ENCODE assay signal across 3 cellular contexts in the genomic region with DNA sequence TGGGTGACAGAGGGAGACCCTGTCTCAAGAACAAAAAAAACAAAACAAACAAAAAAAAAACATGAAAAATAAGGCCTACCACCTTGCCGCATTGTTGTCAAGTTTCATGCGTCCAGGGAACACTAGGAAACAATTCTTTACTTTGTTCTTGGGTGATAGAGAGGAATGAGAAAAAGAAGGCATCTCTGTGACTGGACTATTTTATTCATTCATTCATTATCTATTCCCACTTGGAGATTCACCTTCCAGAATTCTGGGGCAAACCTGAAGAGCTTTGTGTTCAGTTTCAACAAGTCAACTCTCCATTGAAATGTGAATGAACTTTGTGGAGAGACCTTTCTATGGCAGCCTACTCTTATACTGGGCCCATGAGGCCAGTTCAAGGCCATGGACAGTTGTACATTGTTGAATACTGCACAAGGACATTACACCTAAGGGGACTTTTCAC.
TF ChIP-seq lines count a peak whose summit lies in the region.

No MANE protein-coding gene starts in this region.

TF ChIP-seq in HepG2, 621 proteins besides CTCF, POLR2A, EP300 and RAD21:
- TF ChIP-seq ZNF761 (CRISPR knock-in tag; conservative IDR thresholded peaks at IDR 0.05), result no peak
- 0 out of 2 replicates have a peak, but pooled peaks have one; percentile 35 for TF ChIP-seq ZNF644 (CRISPR knock-in tag; IDR thresholded peaks at IDR 0.05; ENCODE audit: low read depth)

TF ChIP-seq in HCT116, 20 proteins besides CTCF, POLR2A, EP300 and RAD21:
- TF ChIP-seq EGR1 (IDR thresholded peaks at IDR 0.05; ENCODE audit: low read depth), result no peak
- TF ChIP-seq ZNF274 (IDR thresholded peaks at IDR 0.05; ENCODE audit: low read depth, low read length), result no peak
- no peak for TF ChIP-seq TCF7L2 (IDR thresholded peaks at IDR 0.05; ENCODE audit: borderline replicate concordance, extremely low read depth, insufficient read depth, insufficient read length)
- no peak for TF ChIP-seq EZH2 (IDR thresholded peaks at IDR 0.05)
- TF ChIP-seq EZH2phosphoT487 (IDR thresholded peaks at IDR 0.05; ENCODE audit: borderline replicate concordance), result no peak
- no peak for TF ChIP-seq CBX3 (IDR thresholded peaks at IDR 0.05; ENCODE audit: low read depth)
- TF ChIP-seq, protein P1, sequence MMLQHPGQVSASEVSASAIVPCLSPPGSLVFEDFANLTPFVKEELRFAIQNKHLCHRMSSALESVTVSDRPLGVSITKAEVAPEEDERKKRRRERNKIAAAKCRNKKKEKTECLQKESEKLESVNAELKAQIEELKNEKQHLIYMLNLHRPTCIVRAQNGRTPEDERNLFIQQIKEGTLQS (IDR thresholded peaks at IDR 0.05), result no peak
- TF ChIP-seq, protein P2, sequence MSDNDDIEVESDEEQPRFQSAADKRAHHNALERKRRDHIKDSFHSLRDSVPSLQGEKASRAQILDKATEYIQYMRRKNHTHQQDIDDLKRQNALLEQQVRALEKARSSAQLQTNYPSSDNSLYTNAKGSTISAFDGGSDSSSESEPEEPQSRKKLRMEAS (IDR thresholded peaks at IDR 0.05), result no peak
- no peak for TF ChIP-seq ZFX (IDR thresholded peaks at IDR 0.05)
- TF ChIP-seq CEBPB (IDR thresholded peaks at IDR 0.05; ENCODE audit: low read depth), result no peak
- TF ChIP-seq, protein P3, sequence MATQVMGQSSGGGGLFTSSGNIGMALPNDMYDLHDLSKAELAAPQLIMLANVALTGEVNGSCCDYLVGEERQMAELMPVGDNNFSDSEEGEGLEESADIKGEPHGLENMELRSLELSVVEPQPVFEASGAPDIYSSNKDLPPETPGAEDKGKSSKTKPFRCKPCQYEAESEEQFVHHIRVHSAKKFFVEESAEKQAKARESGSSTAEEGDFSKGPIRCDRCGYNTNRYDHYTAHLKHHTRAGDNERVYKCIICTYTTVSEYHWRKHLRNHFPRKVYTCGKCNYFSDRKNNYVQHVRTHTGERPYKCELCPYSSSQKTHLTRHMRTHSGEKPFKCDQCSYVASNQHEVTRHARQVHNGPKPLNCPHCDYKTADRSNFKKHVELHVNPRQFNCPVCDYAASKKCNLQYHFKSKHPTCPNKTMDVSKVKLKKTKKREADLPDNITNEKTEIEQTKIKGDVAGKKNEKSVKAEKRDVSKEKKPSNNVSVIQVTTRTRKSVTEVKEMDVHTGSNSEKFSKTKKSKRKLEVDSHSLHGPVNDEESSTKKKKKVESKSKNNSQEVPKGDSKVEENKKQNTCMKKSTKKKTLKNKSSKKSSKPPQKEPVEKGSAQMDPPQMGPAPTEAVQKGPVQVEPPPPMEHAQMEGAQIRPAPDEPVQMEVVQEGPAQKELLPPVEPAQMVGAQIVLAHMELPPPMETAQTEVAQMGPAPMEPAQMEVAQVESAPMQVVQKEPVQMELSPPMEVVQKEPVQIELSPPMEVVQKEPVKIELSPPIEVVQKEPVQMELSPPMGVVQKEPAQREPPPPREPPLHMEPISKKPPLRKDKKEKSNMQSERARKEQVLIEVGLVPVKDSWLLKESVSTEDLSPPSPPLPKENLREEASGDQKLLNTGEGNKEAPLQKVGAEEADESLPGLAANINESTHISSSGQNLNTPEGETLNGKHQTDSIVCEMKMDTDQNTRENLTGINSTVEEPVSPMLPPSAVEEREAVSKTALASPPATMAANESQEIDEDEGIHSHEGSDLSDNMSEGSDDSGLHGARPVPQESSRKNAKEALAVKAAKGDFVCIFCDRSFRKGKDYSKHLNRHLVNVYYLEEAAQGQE (IDR thresholded peaks at IDR 0.05; ENCODE audit: low read depth), result no peak
- no peak for TF ChIP-seq ELF1 (IDR thresholded peaks at IDR 0.05; ENCODE audit: borderline replicate concordance, low read depth)
- no peak for TF ChIP-seq YY1 (IDR thresholded peaks at IDR 0.05; ENCODE audit: extremely low read depth, insufficient replicate concordance, low read depth, low read length)
- TF ChIP-seq, protein P4, sequence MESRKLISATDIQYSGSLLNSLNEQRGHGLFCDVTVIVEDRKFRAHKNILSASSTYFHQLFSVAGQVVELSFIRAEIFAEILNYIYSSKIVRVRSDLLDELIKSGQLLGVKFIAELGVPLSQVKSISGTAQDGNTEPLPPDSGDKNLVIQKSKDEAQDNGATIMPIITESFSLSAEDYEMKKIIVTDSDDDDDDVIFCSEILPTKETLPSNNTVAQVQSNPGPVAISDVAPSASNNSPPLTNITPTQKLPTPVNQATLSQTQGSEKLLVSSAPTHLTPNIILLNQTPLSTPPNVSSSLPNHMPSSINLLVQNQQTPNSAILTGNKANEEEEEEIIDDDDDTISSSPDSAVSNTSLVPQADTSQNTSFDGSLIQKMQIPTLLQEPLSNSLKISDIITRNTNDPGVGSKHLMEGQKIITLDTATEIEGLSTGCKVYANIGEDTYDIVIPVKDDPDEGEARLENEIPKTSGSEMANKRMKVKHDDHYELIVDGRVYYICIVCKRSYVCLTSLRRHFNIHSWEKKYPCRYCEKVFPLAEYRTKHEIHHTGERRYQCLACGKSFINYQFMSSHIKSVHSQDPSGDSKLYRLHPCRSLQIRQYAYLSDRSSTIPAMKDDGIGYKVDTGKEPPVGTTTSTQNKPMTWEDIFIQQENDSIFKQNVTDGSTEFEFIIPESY (IDR thresholded peaks at IDR 0.05; ENCODE audit: extremely low read depth, insufficient replicate concordance, low read length), result no peak

TF ChIP-seq in endothelial cell of umbilical vein, 7 proteins besides CTCF, POLR2A, EP300 and RAD21:
- TF ChIP-seq MYC (IDR thresholded peaks at IDR 0.05; ENCODE audit: low read depth, low read length) (no peak), EZH2 (IDR thresholded peaks at IDR 0.05; ENCODE audit: borderline replicate concordance, low read depth, low read length, severe bottlenecking) (no peak), FOS (IDR thresholded peaks at IDR 0.05; ENCODE audit: borderline replicate concordance, insufficient read depth, low read length) (no peak), POLR2AphosphoS5 (IDR thresholded peaks at IDR 0.05; ENCODE audit: insufficient read depth, low read depth, low read length) (no peak), GATA2 (IDR thresholded peaks at IDR 0.05; ENCODE audit: insufficient read depth, insufficient read length, low read depth, low read length) (no peak), JUN (IDR thresholded peaks at IDR 0.05; ENCODE audit: borderline replicate concordance, insufficient read depth, insufficient read length, low read depth) (no peak)
- TF ChIP-seq, protein P2 (IDR thresholded peaks at IDR 0.05; ENCODE audit: insufficient read depth, insufficient read length), result no peak
TF ChIP-seq in endothelial cell of umbilical vein: peak in this region for 0.
